ENCODE assay signal across 8 cellular contexts in the genomic region with DNA sequence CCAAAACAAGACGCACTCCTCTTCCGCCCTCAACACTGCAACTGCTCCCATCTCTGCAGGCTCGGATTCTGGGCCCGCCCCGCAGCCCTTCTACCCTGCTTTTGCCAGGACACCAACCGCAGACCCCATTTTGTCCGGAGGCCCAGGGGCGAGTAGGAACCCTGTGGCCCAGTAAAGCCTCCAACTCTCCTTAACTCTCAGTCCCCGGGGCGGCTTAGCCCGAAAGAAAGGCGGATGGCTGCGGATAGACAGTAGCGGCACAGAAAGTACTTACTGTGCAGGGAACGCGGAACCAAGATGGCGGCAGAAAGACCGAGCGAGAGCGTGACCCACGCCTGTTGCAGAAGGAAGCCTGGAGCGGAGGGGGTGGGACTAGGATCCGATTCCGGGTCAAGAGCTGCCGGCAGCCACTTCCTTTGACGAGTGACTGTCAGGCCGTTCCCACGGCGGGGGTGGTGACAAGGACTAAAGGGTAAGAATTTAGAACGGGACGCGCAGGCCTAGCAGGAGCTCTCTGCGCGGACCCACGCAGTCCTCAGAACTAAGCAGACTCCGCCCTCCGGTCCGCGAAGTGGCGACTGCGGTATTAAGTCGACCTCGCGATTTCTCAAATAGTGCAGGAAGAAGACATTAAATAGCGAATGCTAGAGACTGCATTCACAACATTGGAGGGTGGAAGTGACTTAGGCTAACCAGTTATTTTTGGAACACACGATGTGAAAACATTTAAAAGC. TPM values are rescaled to one million over a fixed set of nuclear protein-coding genes. Genes with fewer than 3 reads are reported as not detected.
DNase-seq lines count a peak whose midpoint lies in the region; ATAC-seq and TF ChIP-seq lines count a peak whose summit lies in the region.

A gene (minus strand): TSS at position 311 of the 734 bp plus-strand sequence. CDS start 778 bp downstream, outside the sequence.

- no TSS peak for BruUV-seq in IMR-90 (replicated peaks; lab: Mats Ljungman, UMichigan)

- peak within 1 kb of the TSS; percentile 96 for H3K9ac ChIP-seq in IMR-90 (ENCODE audit: low read depth, low read length)

- 0% methylated on average over 30 of the region's 46 CpGs; no CpG with 5 or more reads in 1 of the 2 experiments for WGBS in IMR-90 (ENCODE audit: extremely low coverage in 2 of 2, insufficient read length in 1 of 2), 2 experiments

- H3K27ac ChIP-seq in IMR-90 (ENCODE audit: insufficient read depth, low read length) = peak within 1 kb of the TSS; percentile 76

- ATAC-seq in GM21528 (IDR thresholded peaks at IDR 0.05; ENCODE audit: low FRiP score, unreplicated experiment) (peak; percentile 93), IMR-90 (ENCODE audit: low read depth) (peak; percentile 93)

- peak within 1 kb of the TSS; percentile 91 for H2AFZ ChIP-seq in IMR-90 (replicated peaks; ENCODE audit: low read length, poor library complexity)

- POLR2A ChIA-PET in IMR-90 (lab: Charles Lee; ENCODE audit: unreplicated experiment) = interaction anchor here (0.7 to 1.2 kb wide), 6 partner anchors 13 to 96 kb away, joined by 3 to 7 read pairs (median 4); a partner anchor contains a TSS

- in situ Hi-C loops in IMR-90 (cut with MboI; ENCODE audit: low sequenced_read_pairs) = no loop called here

- peak within 1 kb of the TSS; percentile 100 for H2AK9ac ChIP-seq in IMR-90 (replicated peaks; ENCODE audit: low read depth, low read length, poor library complexity)

- peak; percentile 97 for DNase-seq in DMS 273 (lab: John Stamatoyannopoulos, UW; ENCODE audit: unreplicated experiment)
- DNase-seq in IMR-90 = peak; percentile 98
- DNase-seq in OCI-M1 (lab: John Stamatoyannopoulos, UW) = peak; percentile 99
- peak; percentile 98 for DNase-seq in activated T-cell treated with anti-CD3 and anti-CD28 coated beads for 24 hours (ENCODE audit: low read depth)
- DNase-seq in epidermal melanocyte (ENCODE audit: insufficient read length, low spot score) = peak; percentile 98
- peak; percentile 91 to 97 for DNase-seq in stimulated activated CD8-positive, alpha-beta memory T cell treated with anti-CD3 and anti-CD28 coated beads, Interleukin-4, amount 100 ng/mL, for 1 hour (ENCODE audit: low read depth in 2 of 2, low spot score in 1 of 2)

- H2BK5ac ChIP-seq in IMR-90 (ENCODE audit: low read depth, low read length, poor library complexity, severe bottlenecking) = peak within 1 kb of the TSS; percentile 83

- H3K36me3 ChIP-seq in IMR-90 (ENCODE audit: control insufficient read depth, insufficient read depth, low read length) = peaks cover 20% of the 10 kb centered on the region

- H2BK20ac ChIP-seq in IMR-90 (ENCODE audit: low read depth, low read length) = no peak within 1 kb of the TSS

- peak within 1 kb of the TSS; percentile 98 for H2AK5ac ChIP-seq in IMR-90 (ENCODE audit: low read depth, low read length)

- peak; percentile 97 for TF ChIP-seq POLR2A in IMR-90 (IDR thresholded peaks at IDR 0.05; ENCODE audit: low read depth, low read length)

- peaks cover 40% of the 10 kb centered on the region for H4K20me1 ChIP-seq in IMR-90 (ENCODE audit: insufficient read depth, low read length)

- H3K4me3 ChIP-seq in IMR-90 (ENCODE audit: insufficient read depth, low read depth, low read length) = peak within 1 kb of the TSS; percentile 80
- H3K4me3 ChIP-seq in mononuclear cell (ENCODE audit: low read length) = peak within 1 kb of the TSS; percentile 66

- H3K79me1 ChIP-seq in IMR-90 (ENCODE audit: low read depth in 1 of 2, low read length in 2 of 2) = peaks cover 0 to 36% of the 10 kb centered on the region in 2 experiments; a peak in 3 of 4 replicates

- CTCF ChIA-PET in IMR-90 (lab: Yijun Ruan, JAX) = interaction anchor here (1.1 kb wide), 1 partner anchor 88 kb away, joined by 4 read pairs; no protein-coding TSS in a partner anchor

- H3K9me3 ChIP-seq in IMR-90 (ENCODE audit: control insufficient read depth, insufficient read depth, low read length) = no peaks in the 10 kb centered on the region
- H3K9me3 ChIP-seq in mononuclear cell (ENCODE audit: low read depth, low read length) = no peaks in the 10 kb centered on the region

- peak within 1 kb of the TSS; percentile 92 to 93 for H4K8ac ChIP-seq in IMR-90 (ENCODE audit: low read depth in 2 of 2, low read length in 2 of 2)

- dilution Hi-C loops in IMR-90 (cut with HindIII; ENCODE audit: low sequenced_read_pairs, unreplicated experiment) = no loop called here

- H3K4me1 ChIP-seq in IMR-90 (ENCODE audit: control insufficient read depth, insufficient read depth, low read length) (peaks cover 5% of the 10 kb centered on the region), mononuclear cell (ENCODE audit: insufficient read depth, low read length) (peaks cover 54% of the 10 kb centered on the region)

- peak within 1 kb of the TSS; percentile 99 for H3K4ac ChIP-seq in IMR-90 (ENCODE audit: low read depth, low read length)

- peak within 1 kb of the TSS; percentile 95 for H3K4me2 ChIP-seq in IMR-90 (ENCODE audit: low read depth, low read length)

- peak within 1 kb of the TSS; percentile 40 for H3K18ac ChIP-seq in IMR-90 (ENCODE audit: low read depth, low read length)

- TF ChIP-seq RAD21 in IMR-90 (IDR thresholded peaks at IDR 0.05; ENCODE audit: low read length) = no peak; the same call in 1 of the 2 replicates

- peak within 1 kb of the TSS; percentile 80 for H4K5ac ChIP-seq in IMR-90 (ENCODE audit: low read depth, low read length)

- 0 out of 3 replicates have a peak within 1 kb of the TSS, but pooled peaks have one; percentile 4 for H2BK15ac ChIP-seq in IMR-90 (ENCODE audit: low read depth, low read length)

- H3K14ac ChIP-seq in IMR-90 (replicated peaks; ENCODE audit: low read depth, low read length) = peak within 1 kb of the TSS; percentile 99

- no peak for TF ChIP-seq CTCF in IMR-90 (conservative IDR thresholded peaks at IDR 0.05; ENCODE audit: low read depth, low read length)

- H2BK120ac ChIP-seq in IMR-90 (ENCODE audit: low read depth, low read length) = peak within 1 kb of the TSS; percentile 58

- peak within 1 kb of the TSS; percentile 96 for H4K91ac ChIP-seq in IMR-90 (ENCODE audit: insufficient read depth, low read depth, low read length)

- peak within 1 kb of the TSS; percentile 98 for H3K56ac ChIP-seq in IMR-90 (ENCODE audit: extremely low read depth, insufficient read depth, low read length)

- H3K27me3 ChIP-seq in IMR-90 (ENCODE audit: control insufficient read depth, insufficient read depth, low read length) (no peaks in the 10 kb centered on the region), mononuclear cell (ENCODE audit: insufficient read depth, low read length) (no peaks in the 10 kb centered on the region)

- intact Hi-C loops in IMR-90 (cut with micrococcal nuclease) = loop anchor here (1.0 to 2.0 kb wide), 3 partner anchors 37 to 96 kb away; a partner anchor contains a TSS

- H3K23ac ChIP-seq in IMR-90 (ENCODE audit: low read depth, low read length) = peak within 1 kb of the TSS; percentile 96

- H3K9me1 ChIP-seq in IMR-90 (ENCODE audit: insufficient read depth, low read length) = peaks cover 24% of the 10 kb centered on the region

TF ChIP-seq in IMR-90, 13 proteins besides CTCF, POLR2A, EP300 and RAD21:
- peak; percentile 77; the same call in 1 of the 2 replicates for TF ChIP-seq MAZ (IDR thresholded peaks at IDR 0.05; ENCODE audit: borderline replicate concordance, low read depth, low read length)
- peak; percentile 47; the same call in 1 of the 2 replicates for TF ChIP-seq BHLHE40 (IDR thresholded peaks at IDR 0.05; ENCODE audit: low read depth, low read length)
- TF ChIP-seq CEBPB (IDR thresholded peaks at IDR 0.05; ENCODE audit: low read depth, low read length) = peak; percentile 32; the same call in 1 of the 2 replicates
- no peak; the same call in 1 of the 2 replicates for TF ChIP-seq CHD1 (IDR thresholded peaks at IDR 0.05; ENCODE audit: low read depth, low read length)
- TF ChIP-seq MXI1 (IDR thresholded peaks at IDR 0.05; ENCODE audit: borderline replicate concordance, low read depth, low read length) = peak; percentile 94

RNA-seq across cellular contexts. Expression of the gene that starts here (rescaled TPM):
- total RNA-seq in IMR-90 (2012; rRNA removed) (1,223 and 1,512 TPM in 2 replicates), mononuclear cell (2,113 TPM)
- 587 and 662 TPM in 2 replicates for polyA plus RNA-seq in IMR-90 (2012; rRNA removed)
- 249 and 281 TPM in 2 replicates for polyA plus RNA-seq in IMR-90 (2012; cell fraction: cytosol; rRNA removed)
- polyA plus RNA-seq in IMR-90 (2012; cell fraction: nucleus; rRNA removed; ENCODE audit: low replicate concordance) = 74.3 and 201 TPM in 2 replicates

Comparison
In these comparisons a context has a peak if more than half of its experiments do, and no peak if none do; other contexts are left out.
1. Peak in every context shown above with its lines: DNase-seq, ATAC-seq, H3K4me3 ChIP-seq and H3K27ac ChIP-seq.